ENCODE assay signal across 8 cellular contexts in the genomic region with DNA sequence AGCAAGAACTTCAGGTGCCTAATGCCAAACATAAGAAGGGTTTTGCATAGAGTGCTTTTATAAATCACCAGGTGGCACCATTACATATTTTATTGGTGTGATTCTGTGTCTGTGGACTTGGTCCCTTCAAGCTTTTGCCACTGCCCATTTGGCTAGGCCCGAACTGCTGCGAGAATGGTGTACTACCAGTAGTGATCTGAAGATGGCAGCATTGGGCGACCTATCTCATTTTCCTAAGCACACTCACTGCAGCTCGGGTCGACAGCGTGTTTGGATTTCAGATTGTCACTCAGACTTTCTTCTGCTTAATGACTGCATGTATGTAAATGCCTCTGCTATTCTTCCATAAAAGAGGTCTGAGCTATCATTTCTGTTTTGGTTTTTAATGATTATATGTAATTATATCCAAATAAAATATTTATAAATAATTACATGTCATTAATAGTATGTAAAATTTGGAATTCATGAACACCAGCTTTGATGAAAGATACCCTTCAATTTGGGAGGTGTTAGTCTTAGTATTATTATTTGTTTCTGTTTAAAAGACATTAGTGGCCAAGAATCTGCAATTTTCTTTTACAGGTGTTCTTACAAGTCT.
DNase-seq lines count a peak whose midpoint lies in the region; ATAC-seq and TF ChIP-seq lines count a peak whose summit lies in the region.

No MANE protein-coding gene starts in this region.

- no peaks in the 10 kb centered on the region for H4K20me1 ChIP-seq in SU-DHL-6 (ENCODE audit: low read depth, low read length)

- H3K4me1 ChIP-seq in heart right ventricle: no peaks in the 10 kb centered on the region

- no peak overlapping the region for H2AFZ ChIP-seq in SU-DHL-6 (ENCODE audit: low read depth, low read length, severe bottlenecking)

- H3K9me2 ChIP-seq in SU-DHL-6 (replicated peaks; ENCODE audit: insufficient read depth, low read length): no peaks in the 10 kb centered on the region

- intact Hi-C loops in heart right ventricle (cut with DNase I): no loop called here

- H3K79me2 ChIP-seq in SU-DHL-6 (ENCODE audit: insufficient read depth, low read length): no peaks in the 10 kb centered on the region

- no peaks in the 10 kb centered on the region for H3F3A ChIP-seq in SU-DHL-6 (ENCODE audit: insufficient read depth)

- H3K27me3 ChIP-seq in SU-DHL-6 (ENCODE audit: low read length) (no peaks in the 10 kb centered on the region), heart right ventricle (no peaks in the 10 kb centered on the region)

- no peak overlapping the region for H3K9ac ChIP-seq in SU-DHL-6 (ENCODE audit: low read length)

- ATAC-seq in HG02840 (IDR thresholded peaks at IDR 0.05; ENCODE audit: low FRiP score, unreplicated experiment) (peak; percentile 98), heart right ventricle (peak; percentile 65 to 89 (median 80))

- H3K4me3 ChIP-seq in SU-DHL-6 (ENCODE audit: insufficient read depth, low read length, poor library complexity, severe bottlenecking) (no peak overlapping the region), heart right ventricle (no peak overlapping the region)

- H3K9me3 ChIP-seq in SU-DHL-6 (ENCODE audit: insufficient read depth, low read length) (no peaks in the 10 kb centered on the region), heart right ventricle (no peaks in the 10 kb centered on the region)

- 0 to 2% methylated on average over 6 of the region's 6 CpGs for WGBS in heart right ventricle, 2 donors

- H3K4me2 ChIP-seq in SU-DHL-6 (ENCODE audit: low read depth, low read length, poor library complexity, severe bottlenecking): no peak overlapping the region

- H3K36me3 ChIP-seq in SU-DHL-6 (ENCODE audit: low read length) (no peaks in the 10 kb centered on the region), heart right ventricle (no peaks in the 10 kb centered on the region)

- H3K27ac ChIP-seq in SU-DHL-6 (ENCODE audit: low read depth, low read length) (no peak overlapping the region), heart right ventricle (no peak overlapping the region)

- DNase-seq in NK-92 treated with Interleukin-12 subunit alpha and Interleukin-12 subunit beta, amount 100 ng/mL, for 24 hours (lab: John Stamatoyannopoulos, UW): peak; percentile 9
- DNase-seq in NK-92 (lab: John Stamatoyannopoulos, UW; ENCODE audit: unreplicated experiment) (no peak), NCI-H1417 (lab: John Stamatoyannopoulos, UW) (peak; percentile 84 to 97 (median 87)), heart right ventricle (peak; percentile 14 to 41), retina (peak; percentile 90)
- peak; percentile 8 for DNase-seq in activated naive CD8-positive, alpha-beta T cell treated with anti-CD3 and anti-CD28 coated beads, Interleukin-2, amount 50 U/mL, for 16 hours (ENCODE audit: low read depth, low spot score)

- TF ChIP-seq CTCF in SU-DHL-6 (IDR thresholded peaks at IDR 0.05; ENCODE audit: insufficient read depth, low read length, poor library complexity, severe bottlenecking) (peak; percentile 61), heart right ventricle (IDR thresholded peaks at IDR 0.05) (peak; percentile 57 to 86 (median 79))
